ENCODE assay signal across 8 cellular contexts in genomic region chr22:43262990-43263644, GRCh38.
A peak's percentile ranks its signal among the peaks of the same experiment; 100 is the strongest.
DNase-seq lines count a peak whose midpoint lies in the region; ATAC-seq, FAIRE-seq and TF ChIP-seq lines count a peak whose summit lies in the region.

No MANE protein-coding gene starts in this region.

- peaks cover 6% of the 10 kb centered on the region for H3K36me3 Mint-ChIP-seq in neural progenitor cell

- H3K4me1 ChIP-seq in neural progenitor cell: no peaks in the 10 kb centered on the region

- peaks cover 17% of the 10 kb centered on the region for H4K20me1 ChIP-seq in neural progenitor cell (ENCODE audit: low read depth)

- DNase-seq in GM10248 (ENCODE audit: extremely low spot score): peak; percentile 64
- DNase-seq in NOMO-1 treated with DMSO at 0.1 percent for 48 hours (lab: John Stamatoyannopoulos, UW; ENCODE audit: unreplicated experiment): peak; percentile 63
- DNase-seq in activated naive CD4-positive, alpha-beta T cell treated with anti-CD3 and anti-CD28 coated beads, Interleukin-2, amount 50 U/mL, for 16 hours: peak; percentile 31
- DNase-seq in neural progenitor cell (ENCODE audit: low spot score): no peak
- DNase-seq in T1000 (lab: John Stamatoyannopoulos, UW): no peak
- no peak for DNase-seq in D721Med (ENCODE audit: insufficient read length, low spot score)

- CTCF ChIA-PET in GM10248 (lab: Yijun Ruan, JAX): interaction anchor here (1.4 to 3.1 kb wide), 2 partner anchors 11 to 14 kb away, joined by 4 to 24 read pairs; no protein-coding TSS in a partner anchor

- no peaks in the 10 kb centered on the region for H3F3A ChIP-seq in neural progenitor cell (ENCODE audit: low read depth)

- H3K79me2 ChIP-seq in neural progenitor cell (ENCODE audit: low read depth): no peaks in the 10 kb centered on the region

- H3K9ac ChIP-seq in neural progenitor cell: no peak overlapping the region

- H3K4me3 Mint-ChIP-seq in neural progenitor cell: no peak overlapping the region

- ATAC-seq in GM19397 (IDR thresholded peaks at IDR 0.05; ENCODE audit: unreplicated experiment) (no peak), HG02642 (IDR thresholded peaks at IDR 0.05; ENCODE audit: poor library complexity, unreplicated experiment) (no peak)

- no peaks in the 10 kb centered on the region for H3K9me3 ChIP-seq in neural progenitor cell (ENCODE audit: low read depth)

- H3K4me3 ChIP-seq in neural progenitor cell: no peak overlapping the region

- no peak for TF ChIP-seq CTCF in GM10248 (IDR thresholded peaks at IDR 0.05; ENCODE audit: control extremely low read depth, extremely low read depth, low read depth, missing control alignments)
- no peak for TF ChIP-seq CTCF in neural progenitor cell (IDR thresholded peaks at IDR 0.05)
- TF ChIP-seq CTCF in D721Med (IDR thresholded peaks at IDR 0.05; ENCODE audit: insufficient read depth, missing control alignments): no peak

- peak overlapping the region; percentile 72 for H3K27ac Mint-ChIP-seq in neural progenitor cell

- H3K27me3 ChIP-seq in neural progenitor cell: no peaks in the 10 kb centered on the region

- no peaks in the 10 kb centered on the region for H3K36me3 ChIP-seq in neural progenitor cell

- H3K9me3 Mint-ChIP-seq in neural progenitor cell: no peaks in the 10 kb centered on the region

- peaks cover 56% of the 10 kb centered on the region for H3K4me1 Mint-ChIP-seq in neural progenitor cell

- no peak overlapping the region for H3K4me2 ChIP-seq in neural progenitor cell

- POLR2A ChIA-PET in GM10248 (lab: Yijun Ruan, JAX): no interaction called here

- peaks cover 15% of the 10 kb centered on the region for H3K27me3 Mint-ChIP-seq in neural progenitor cell (ENCODE audit: insufficient read depth, low read depth)

- H3K27ac ChIP-seq in neural progenitor cell: no peak overlapping the region

- no peak for FAIRE-seq in D721Med (lab: Jason Lieb, UNC)

- no peak overlapping the region for H2AFZ ChIP-seq in neural progenitor cell (replicated peaks)

Comparison
In these comparisons a context has a peak if more than half of its experiments do, and no peak if none do; other contexts are left out.
1. DNase-seq: peak in GM10248 (single experiment), NOMO-1 treated with DMSO at 0.1 percent for 48 hours (single experiment) and activated naive CD4-positive, alpha-beta T cell treated with anti-CD3 and anti-CD28 coated beads, Interleukin-2, amount 50 U/mL, for 16 hours (single experiment); none in neural progenitor cell (single experiment), T1000 (single experiment) and D721Med (single experiment).